18 cellular contexts compared by ENCODE assay signal in genomic region chr6:162491637-162492036, GRCh38.
DNase-seq lines count a peak whose midpoint lies in the region; ATAC-seq and TF ChIP-seq lines count a peak whose summit lies in the region.
"Had no signal": no experiment of that assay in that cellular context is flagged by ENCODE, and none has a peak within 500 bp of the region (broad histone marks: within the 10 kb centered on the region; RNA-seq: fewer than 3 reads in every experiment).

No MANE protein-coding gene starts in this region.

- H3K36me3 ChIP-seq in heart left ventricle (no peaks in the 10 kb centered on the region), right atrium auricular region (no peaks in the 10 kb centered on the region), heart right ventricle (no peaks in the 10 kb centered on the region), psoas muscle (ENCODE audit: insufficient read depth in 1 of 2, low read depth in 1 of 2) (no peaks in the 10 kb centered on the region), esophagus squamous epithelium (no peaks in the 10 kb centered on the region), adrenal gland (replicated peaks in 1 of 2) (no peaks in the 10 kb centered on the region)
- H3K36me3 ChIP-seq: HAP-1 had no signal

- TF ChIP-seq POLR2A in heart left ventricle (IDR thresholded peaks at IDR 0.05) (no peak), esophagus squamous epithelium (IDR thresholded peaks at IDR 0.05) (no peak), adrenal gland (IDR thresholded peaks at IDR 0.05) (no peak)

- H3K4me1 ChIP-seq in heart left ventricle (peaks cover 0 to 10% (median 0%) of the 10 kb centered on the region in 12 donors), right atrium auricular region (peaks cover 0 to 8% of the 10 kb centered on the region in 2 donors), heart right ventricle (peaks cover 0 to 9% (median 0%) of the 10 kb centered on the region in 9 donors), right cardiac atrium (ENCODE audit: control insufficient read depth, insufficient read depth, low read length) (peaks cover 4% of the 10 kb centered on the region), psoas muscle (no peaks in the 10 kb centered on the region), esophagus squamous epithelium (no peaks in the 10 kb centered on the region), adrenal gland (replicated peaks in 1 of 2) (no peaks in the 10 kb centered on the region)
- H3K4me1 ChIP-seq: HAP-1 had no signal

- no peaks in the 10 kb centered on the region for H3K27me3 ChIP-seq in heart left ventricle
- H3K27me3 ChIP-seq in right atrium auricular region = no peaks in the 10 kb centered on the region
- H3K27me3 ChIP-seq in heart right ventricle = no peaks in the 10 kb centered on the region
- H3K27me3 ChIP-seq in right cardiac atrium (ENCODE audit: control insufficient read depth, insufficient read depth) = no peaks in the 10 kb centered on the region
- H3K27me3 ChIP-seq in psoas muscle (ENCODE audit: insufficient read depth in 3 of 3, low read length in 2 of 3) = no peaks in the 10 kb centered on the region
- no peaks in the 10 kb centered on the region for H3K27me3 ChIP-seq in esophagus squamous epithelium
- no peaks in the 10 kb centered on the region for H3K27me3 ChIP-seq in adrenal gland

- no peak overlapping the region for H3K27ac ChIP-seq in heart left ventricle
- H3K27ac ChIP-seq in right atrium auricular region = no peak overlapping the region
- H3K27ac ChIP-seq in heart right ventricle = no peak overlapping the region
- H3K27ac ChIP-seq in right cardiac atrium (ENCODE audit: low read length) = no peak overlapping the region
- no peak overlapping the region for H3K27ac ChIP-seq in psoas muscle
- no peak overlapping the region for H3K27ac ChIP-seq in esophagus squamous epithelium
- no peak overlapping the region for H3K27ac ChIP-seq in adrenal gland

- TF ChIP-seq CTCF in heart left ventricle (IDR thresholded peaks at IDR 0.05) (no peak), right atrium auricular region (IDR thresholded peaks at IDR 0.05) (no peak), heart right ventricle (IDR thresholded peaks at IDR 0.05) (no peak), psoas muscle (IDR thresholded peaks at IDR 0.05) (no peak), esophagus squamous epithelium (IDR thresholded peaks at IDR 0.05) (no peak), adrenal gland (IDR thresholded peaks at IDR 0.05) (no peak)

- ATAC-seq in heart left ventricle (peak in 3 of 4 donors; percentile 63 to 79 (median 76)), heart right ventricle (peak; percentile 11 to 81 (median 40)), right cardiac atrium (peak; percentile 14 to 28), psoas muscle (peak in 3 of 4 donors; percentile 33 to 43 (median 40))

- H3K4me3 ChIP-seq in heart left ventricle = no peak overlapping the region
- H3K4me3 ChIP-seq in right atrium auricular region = no peak overlapping the region
- no peak overlapping the region for H3K4me3 ChIP-seq in heart right ventricle
- H3K4me3 ChIP-seq in right cardiac atrium (ENCODE audit: low read length) = no peak overlapping the region
- H3K4me3 ChIP-seq in psoas muscle = no peak overlapping the region
- no peak overlapping the region for H3K4me3 ChIP-seq in esophagus squamous epithelium
- no peak overlapping the region for H3K4me3 ChIP-seq in adrenal gland
- H3K4me3 ChIP-seq: HAP-1 had no signal

- 52 to 67% (median 66%) methylated on average over 7 to 9 of the region's 9 CpGs for WGBS in heart left ventricle, 4 donors
- WGBS in heart right ventricle, 2 donors = 51 to 74% methylated on average over 9 of the region's 9 CpGs
- WGBS in right cardiac atrium = 70% methylated on average over 9 of the region's 9 CpGs
- 61 to 85% (median 66%) methylated on average over 9 of the region's 9 CpGs for WGBS in psoas muscle, 3 donors
- 78 to 79% methylated on average over 5 to 6 of the region's 9 CpGs for WGBS in esophagus squamous epithelium, 2 donors
- WGBS in adrenal gland, 4 donors = 90 to 95% (median 92%) methylated on average over 9 of the region's 9 CpGs

- peak in 3 of 5 donors; percentile 30 to 46 (median 35) for DNase-seq in heart left ventricle
- no peak for DNase-seq in right atrium auricular region (ENCODE audit: low spot score)
- DNase-seq in heart right ventricle = peak in 1 of 2 donors; percentile 8
- no peak for DNase-seq in right cardiac atrium
- DNase-seq in psoas muscle = no peak
- no peak for DNase-seq in esophagus squamous epithelium (lab: John Stamatoyannopoulos, UW)
- DNase-seq in adrenal gland = no peak
- no peak for DNase-seq in iPS-NIHi7 (ENCODE audit: extremely low spot score)
- DNase-seq: C1 segment of cervical spinal cord; Calu3; CD4-positive, alpha-beta memory T cell; COR-L47; DMS53; DMS79 treated with DMSO at 0.1 percent for 48 hours; GF-D8; GOT3; HFFc6 had no signal

- no peaks in the 10 kb centered on the region for H3K9me3 ChIP-seq in heart left ventricle
- no peaks in the 10 kb centered on the region for H3K9me3 ChIP-seq in right atrium auricular region
- no peaks in the 10 kb centered on the region for H3K9me3 ChIP-seq in heart right ventricle
- H3K9me3 ChIP-seq in right cardiac atrium (ENCODE audit: control insufficient read depth, low read length) = no peaks in the 10 kb centered on the region
- H3K9me3 ChIP-seq in psoas muscle = no peaks in the 10 kb centered on the region
- no peaks in the 10 kb centered on the region for H3K9me3 ChIP-seq in esophagus squamous epithelium
- H3K9me3 ChIP-seq in adrenal gland (replicated peaks in 1 of 3) = no peaks in the 10 kb centered on the region
- H3K9me3 ChIP-seq: HAP-1 had no signal

- intact Hi-C loops in heart left ventricle (cut with DNase I) = no loop called here
- intact Hi-C loops in heart right ventricle (cut with DNase I) = no loop called here
- intact Hi-C loops in right cardiac atrium (cut with DNase I) = no loop called here
- intact Hi-C loops in psoas muscle (cut with DNase I) = no loop called here
- intact Hi-C loops in esophagus squamous epithelium (cut with DNase I) = no loop called here
- intact Hi-C loops in adrenal gland (cut with DNase I) = no loop called here

Comparison
In these comparisons a context has a peak if more than half of its experiments do, and no peak if none do; other contexts are left out.
1. DNase-seq: peak in heart left ventricle (3 of 5); none in right atrium auricular region (single experiment), right cardiac atrium (0 of 3), psoas muscle (0 of 2), esophagus squamous epithelium (single experiment), adrenal gland (0 of 7) and iPS-NIHi7 (single experiment).
2. ATAC-seq: peak in every context shown above with its lines; median percentile 76 in heart left ventricle; 40 in psoas muscle; 40 in heart right ventricle; 21 in right cardiac atrium.